In genomic region chr14:105490572-105491365, GRCh38 we compare ENCODE assay signal across 8 cellular contexts. TPM values are rescaled to one million over a fixed set of nuclear protein-coding genes. Genes with fewer than 3 reads are reported as not detected.
DNase-seq lines count a peak whose midpoint lies in the region; ATAC-seq, FAIRE-seq and TF ChIP-seq lines count a peak whose summit lies in the region.

Gene TEDC1, plus strand, starts transcription at chr14:105491246. Its CDS starts 130 bp downstream, at chr14:105491376.

- no peaks in the 10 kb centered on the region for H3K36me3 ChIP-seq in prostate gland

- H3K4me1 ChIP-seq in prostate gland (replicated peaks) = peaks cover 4% of the 10 kb centered on the region

- DNase-seq in NCI-H187 treated with DMSO at 0.1 percent for 48 hours (lab: John Stamatoyannopoulos, UW) = peak; percentile 99
- DNase-seq in anterior cingulate cortex (lab: John Stamatoyannopoulos, UW) = peak; percentile 97 to 100 (median 100)
- peak; percentile 100 for DNase-seq in left ventricle myocardium superior
- peak; percentile 100 for DNase-seq in prostate gland (ENCODE audit: low spot score)
- DNase-seq in urothelium cell line (ENCODE audit: low spot score) = peak; percentile 92

- WGBS in prostate gland = under 1% methylated on average over 43 of the region's 94 CpGs

- ATAC-seq in GM18502 (IDR thresholded peaks at IDR 0.05; ENCODE audit: poor library complexity, unreplicated experiment) = peak; percentile 74
- peak; percentile 66 for ATAC-seq in HG02970 (IDR thresholded peaks at IDR 0.05; ENCODE audit: low FRiP score, unreplicated experiment)
- ATAC-seq in left ventricle myocardium superior = peak; percentile 78

- intact Hi-C loops in T-helper 2 cell treated with Interferon-gamma antibody and Interleukin-4, amounts not matched to agents 100 ng/mL and 5 ng/mL, for 36 hours (cut with micrococcal nuclease) = loop anchor here (1.0 to 10.0 kb wide), 11 partner anchors 9 to 1773 kb away; partner anchors contain the start of genes BRF1, CLBA1, CRIP2 and MTA1
- intact Hi-C loops in left ventricle myocardium superior (cut with micrococcal nuclease) (no loop called here), prostate gland (cut with DNase I) (loop anchor here (2.0 to 5.0 kb wide), 3 partner anchors 38 to 120 kb away; no protein-coding TSS in a partner anchor)

- H3K4me3 ChIP-seq in prostate gland = peak within 1 kb of the TSS; percentile 60 to 67

- peak within 1 kb of the TSS; percentile 93 to 95 for H3K27ac ChIP-seq in prostate gland

- TF ChIP-seq CTCF in prostate gland (IDR thresholded peaks at IDR 0.05) = peak; percentile 71 to 99 (median 92)

- H3K9me3 ChIP-seq in prostate gland = no peaks in the 10 kb centered on the region

- FAIRE-seq in urothelium cell line (lab: Jason Lieb, UNC) = peak; percentile 58

- H3K27me3 ChIP-seq in prostate gland (replicated peaks; ENCODE audit: insufficient read depth) = peaks cover 4% of the 10 kb centered on the region

- TF ChIP-seq POLR2A in prostate gland (IDR thresholded peaks at IDR 0.05) = peak; percentile 72

RNA-seq across cellular contexts. Expression of gene TEDC1, which starts in this region (rescaled TPM):
- total RNA-seq in T-helper 2 cell treated with Interferon-gamma antibody and Interleukin-4, amounts not matched to agents 100 ng/mL and 5 ng/mL, for 36 hours = 42.6 and 43.1 TPM in 2 replicates
- total RNA-seq in left ventricle myocardium superior (5.1 TPM), prostate gland (1 to 10 TPM; 7.5 to 8.9 TPM)

Comparison
In these comparisons a context has a peak if more than half of its experiments do, and no peak if none do; other contexts are left out.
1. Peak in every context shown above with its lines: DNase-seq, ATAC-seq, H3K4me3 ChIP-seq and H3K27ac ChIP-seq.